Comparison of ENCODE assay signal across 8 cellular contexts in genomic region chr1:205543351-205544305, GRCh38. TPM values are rescaled to one million over a fixed set of nuclear protein-coding genes. Genes with fewer than 3 reads are reported as not detected.
DNase-seq lines count a peak whose midpoint lies in the region; ATAC-seq and TF ChIP-seq lines count a peak whose summit lies in the region.

No MANE protein-coding gene starts in this region.

- no peaks in the 10 kb centered on the region for H3K36me3 ChIP-seq in uterus

- H3K27me3 Mint-ChIP-seq in WTC11 (ENCODE audit: low read depth) = peaks cover 78% of the 10 kb centered on the region

- no peaks in the 10 kb centered on the region for H3K36me3 Mint-ChIP-seq in WTC11

- TF ChIP-seq CTCF in WTC11 (IDR thresholded peaks at IDR 0.05) (no peak), fibroblast of pulmonary artery (IDR thresholded peaks at IDR 0.05; ENCODE audit: low read length, missing control alignments) (peak; percentile 20), uterus (IDR thresholded peaks at IDR 0.05) (no peak)

- H3K4me1 Mint-ChIP-seq in WTC11 = peaks cover 14% of the 10 kb centered on the region

- intact Hi-C loops in uterus (cut with DNase I; ENCODE audit: low total_unique reads) = no loop called here

- ATAC-seq in WTC11 (peak; percentile 86), GM21515 (IDR thresholded peaks at IDR 0.05; ENCODE audit: unreplicated experiment) (no peak)

- no peaks in the 10 kb centered on the region for H3K4me1 ChIP-seq in uterus

- POLR2A ChIA-PET in WTC11 (lab: Charles Lee) = interaction anchor here (0.5 to 1.2 kb wide), 4 partner anchors 8 to 88 kb away, joined by 3 to 6 read pairs (median 3); partner anchors contain the start of genes BLACAT1 and CDK18

- H3K27ac ChIP-seq in uterus = peak overlapping the region; percentile 49 to 78

- H3K9me3 ChIP-seq in uterus = no peaks in the 10 kb centered on the region

- TF ChIP-seq POLR2A in uterus (IDR thresholded peaks at IDR 0.05) = peak in 1 of 2 donors; percentile 21

- H3K9me3 Mint-ChIP-seq in WTC11 = no peaks in the 10 kb centered on the region

- H3K4me3 ChIP-seq in fibroblast of pulmonary artery (replicated peaks; ENCODE audit: low read depth, low read length) (peak overlapping the region; percentile 42), uterus (peak overlapping the region; percentile 2 to 19)

- H3K27me3 ChIP-seq in uterus = no peaks in the 10 kb centered on the region

- CTCF ChIA-PET in WTC11 (lab: Charles Lee) = interaction anchor here (0.6 to 5.0 kb wide), 23 partner anchors 9 to 189 kb away, joined by 3 to 28 read pairs (median 4); partner anchors contain the start of gene ELK4

- DNase-seq in DMS114 treated with DMSO at 0.1 percent for 48 hours (lab: John Stamatoyannopoulos, UW; ENCODE audit: unreplicated experiment) = peak; percentile 36
- peak; percentile 91 for DNase-seq in M059J (ENCODE audit: low read depth)
- DNase-seq in WTC11 (ENCODE audit: low spot score) = peak; percentile 71
- DNase-seq in fibroblast of pulmonary artery (ENCODE audit: low read depth) = peak; percentile 98
- DNase-seq in myocyte (ENCODE audit: low read depth) = peak; percentile 75
- peak; percentile 75 to 80 for DNase-seq in uterus
- DNase-seq in HuH-7 (ENCODE audit: low spot score) = no peak

- H3K27ac Mint-ChIP-seq in WTC11 = peak overlapping the region; percentile 95

- H3K4me3 Mint-ChIP-seq in WTC11 = peak overlapping the region; percentile 67

TF ChIP-seq in WTC11, 78 proteins besides CTCF, POLR2A, EP300 and RAD21:
- TF ChIP-seq USF2 (CRISPR knock-in tag; IDR thresholded peaks at IDR 0.05) = peak; percentile 45; the same call in 1 of the 2 replicates
- TF ChIP-seq, protein P1, sequence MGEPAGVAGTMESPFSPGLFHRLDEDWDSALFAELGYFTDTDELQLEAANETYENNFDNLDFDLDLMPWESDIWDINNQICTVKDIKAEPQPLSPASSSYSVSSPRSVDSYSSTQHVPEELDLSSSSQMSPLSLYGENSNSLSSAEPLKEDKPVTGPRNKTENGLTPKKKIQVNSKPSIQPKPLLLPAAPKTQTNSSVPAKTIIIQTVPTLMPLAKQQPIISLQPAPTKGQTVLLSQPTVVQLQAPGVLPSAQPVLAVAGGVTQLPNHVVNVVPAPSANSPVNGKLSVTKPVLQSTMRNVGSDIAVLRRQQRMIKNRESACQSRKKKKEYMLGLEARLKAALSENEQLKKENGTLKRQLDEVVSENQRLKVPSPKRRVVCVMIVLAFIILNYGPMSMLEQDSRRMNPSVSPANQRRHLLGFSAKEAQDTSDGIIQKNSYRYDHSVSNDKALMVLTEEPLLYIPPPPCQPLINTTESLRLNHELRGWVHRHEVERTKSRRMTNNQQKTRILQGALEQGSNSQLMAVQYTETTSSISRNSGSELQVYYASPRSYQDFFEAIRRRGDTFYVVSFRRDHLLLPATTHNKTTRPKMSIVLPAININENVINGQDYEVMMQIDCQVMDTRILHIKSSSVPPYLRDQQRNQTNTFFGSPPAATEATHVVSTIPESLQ (CRISPR knock-in tag; IDR thresholded peaks at IDR 0.05) = no peak
- TF ChIP-seq, protein P2, sequence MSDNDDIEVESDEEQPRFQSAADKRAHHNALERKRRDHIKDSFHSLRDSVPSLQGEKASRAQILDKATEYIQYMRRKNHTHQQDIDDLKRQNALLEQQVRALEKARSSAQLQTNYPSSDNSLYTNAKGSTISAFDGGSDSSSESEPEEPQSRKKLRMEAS (CRISPR knock-in tag; IDR thresholded peaks at IDR 0.05) = peak; percentile 22; the same call in 1 of the 2 replicates

RNA-seq across cellular contexts. Expression of gene CDK18, which starts 39.2 kb away (rescaled TPM):
- total RNA-seq in M059J (2014; rRNA removed; shearing (Covaris generic)) = 0.12 and 1.2 TPM in 2 replicates
- total RNA-seq in WTC11 (2021) (62.1 to 71.9 TPM (median 64.7 TPM) in 3 replicates), myocyte (33.3 and 50.5 TPM in 2 replicates), uterus (10 to 100 TPM in 2 of 4 donors, 1 to 10 TPM in 2; 4.1 to 28.2 (median 8.5) TPM)
- polyA plus RNA-seq in myocyte (2012) = 176 TPM
